18 cellular contexts compared by ENCODE assay signal in the genomic region with DNA sequence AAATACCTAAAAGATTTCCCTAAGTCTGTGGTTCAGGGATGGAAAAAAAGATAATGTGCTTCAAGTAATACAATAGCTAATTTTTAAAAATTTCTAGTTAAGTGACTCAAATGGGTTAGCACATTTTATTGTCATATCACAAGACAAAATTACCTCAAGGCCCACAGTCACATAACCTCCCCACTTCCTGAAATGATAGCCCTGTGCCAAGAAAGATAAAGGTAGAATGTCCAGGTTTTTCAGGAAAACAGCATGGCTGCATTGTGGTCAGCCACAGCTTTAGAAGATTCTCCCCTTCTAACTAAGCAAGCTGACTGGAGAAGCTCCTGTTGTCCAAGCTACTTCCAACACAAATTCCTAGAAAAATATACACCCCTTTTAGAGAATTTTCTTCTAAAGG.
A peak's percentile ranks its signal among the peaks of the same experiment; 100 is the strongest.
DNase-seq lines count a peak whose midpoint lies in the region; ATAC-seq and TF ChIP-seq lines count a peak whose summit lies in the region.
"Had no signal": no experiment of that assay in that cellular context is flagged by ENCODE, and none has a peak within 500 bp of the region (broad histone marks: within the 10 kb centered on the region; RNA-seq: fewer than 3 reads in every experiment).

No MANE protein-coding gene starts in this region.

- peak; percentile 59 for DNase-seq in NCI-H226
- DNase-seq in amniotic epithelial cell (ENCODE audit: low read depth), result peak; percentile 28
- DNase-seq in astrocyte of the cerebellum (ENCODE audit: low read depth), result peak; percentile 3
- no peak for DNase-seq in AG08396 (ENCODE audit: low spot score)
- DNase-seq in NCI-H187 treated with DMSO at 0.1 percent for 48 hours (lab: John Stamatoyannopoulos, UW), result no peak
- no peak for DNase-seq in activated naive CD8-positive, alpha-beta T cell treated with anti-CD3 and anti-CD28 coated beads, Interleukin-2, amount 50 U/mL, for 24 hours
- DNase-seq: 8988T; ACHN; AML-193; Caco-2; Calu3; CD4-positive, alpha-beta T cell; CD8-positive, alpha-beta T cell; DMS79 treated with DMSO at 0.1 percent for 48 hours; GF-D8 had no signal

- no peak for ATAC-seq in HG02642 (IDR thresholded peaks at IDR 0.05; ENCODE audit: poor library complexity, unreplicated experiment)
- ATAC-seq in activated naive CD8-positive, alpha-beta T cell treated with anti-CD3 and anti-CD28 coated beads, Interleukin-2, amount 50 U/mL, for 24 hours, result no peak
- ATAC-seq: CD8-positive, alpha-beta T cell had no signal

- no peaks in the 10 kb centered on the region for H3K4me1 Mint-ChIP-seq in activated naive CD8-positive, alpha-beta T cell treated with anti-CD3 and anti-CD28 coated beads, Interleukin-2, amount 50 U/mL, for 24 hours
- H3K4me1 Mint-ChIP-seq: B cell had no signal

- in situ Hi-C loops in astrocyte of the cerebellum (cut with HindIII; ENCODE audit: low sequenced_read_pairs), result no loop called here

- no peak for TF ChIP-seq CTCF in astrocyte of the cerebellum (IDR thresholded peaks at IDR 0.05; ENCODE audit: low read depth, low read length, missing control alignments)

- H3K9me3 Mint-ChIP-seq in activated naive CD8-positive, alpha-beta T cell treated with anti-CD3 and anti-CD28 coated beads, Interleukin-2, amount 50 U/mL, for 24 hours, result no peaks in the 10 kb centered on the region
- H3K9me3 Mint-ChIP-seq: CD4-positive, alpha-beta T cell; CD8-positive, alpha-beta T cell had no signal

- H3K27me3 Mint-ChIP-seq in activated naive CD8-positive, alpha-beta T cell treated with anti-CD3 and anti-CD28 coated beads, Interleukin-2, amount 50 U/mL, for 24 hours, result peaks cover 1% of the 10 kb centered on the region
- H3K27me3 Mint-ChIP-seq: CD4-positive, alpha-beta T cell had no signal

- no peaks in the 10 kb centered on the region for H3K36me3 Mint-ChIP-seq in activated naive CD8-positive, alpha-beta T cell treated with anti-CD3 and anti-CD28 coated beads, Interleukin-2, amount 50 U/mL, for 24 hours (ENCODE audit: low read depth)
- H3K36me3 Mint-ChIP-seq: CD8-positive, alpha-beta T cell had no signal

- H3K4me3 ChIP-seq in astrocyte of the cerebellum (ENCODE audit: low read depth, low read length), result no peak overlapping the region
- H3K4me3 ChIP-seq: BLaER1 treated with 17β-estradiol and CSF1 and Interleukin-3, amounts not matched to agents 10 nM and 100 nM had no signal

- no peak overlapping the region for H3K4me3 Mint-ChIP-seq in activated naive CD8-positive, alpha-beta T cell treated with anti-CD3 and anti-CD28 coated beads, Interleukin-2, amount 50 U/mL, for 24 hours
- H3K4me3 Mint-ChIP-seq: B cell; CD4-positive, alpha-beta T cell; CD8-positive, alpha-beta T cell had no signal

- no peak overlapping the region for H3K27ac Mint-ChIP-seq in activated naive CD8-positive, alpha-beta T cell treated with anti-CD3 and anti-CD28 coated beads, Interleukin-2, amount 50 U/mL, for 24 hours
- H3K27ac Mint-ChIP-seq: B cell; CD4-positive, alpha-beta T cell; CD8-positive, alpha-beta T cell had no signal

Comparison
In these comparisons a context has a peak if more than half of its experiments do, and no peak if none do; other contexts are left out.
1. DNase-seq: peak in NCI-H226 (single experiment), amniotic epithelial cell (single experiment) and astrocyte of the cerebellum (single experiment); none in AG08396 (single experiment), NCI-H187 treated with DMSO at 0.1 percent for 48 hours (single experiment) and activated naive CD8-positive, alpha-beta T cell treated with anti-CD3 and anti-CD28 coated beads, Interleukin-2, amount 50 U/mL, for 24 hours (single experiment).